19 cellular contexts compared by ENCODE assay signal in the genomic region with DNA sequence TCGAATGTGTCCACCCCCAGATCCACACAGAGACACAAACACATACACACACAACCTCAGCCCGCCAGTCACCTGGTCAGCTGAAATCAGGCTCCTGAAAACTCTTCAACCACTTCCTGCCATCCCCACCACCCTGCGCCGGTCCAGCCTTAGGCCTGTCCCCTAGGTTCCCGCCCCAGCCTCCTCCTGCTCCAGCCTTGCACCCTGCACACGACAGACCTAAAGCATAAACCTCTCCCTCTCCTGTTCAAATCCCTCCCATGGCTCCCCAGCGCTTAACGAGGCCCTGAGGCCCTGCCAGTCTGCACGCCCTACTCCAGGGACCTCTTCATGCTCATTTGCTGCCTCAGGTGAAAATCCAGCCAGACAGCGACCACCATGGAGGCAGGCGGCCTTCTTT. TPM values are rescaled to one million over a fixed set of nuclear protein-coding genes. Genes with fewer than 3 reads are reported as not detected.
DNase-seq lines count a peak whose midpoint lies in the region; ATAC-seq and TF ChIP-seq lines count a peak whose summit lies in the region.
"Had no signal": no experiment of that assay in that cellular context is flagged by ENCODE, and none has a peak within 500 bp of the region (broad histone marks: within the 10 kb centered on the region; RNA-seq: fewer than 3 reads in every experiment).

No MANE protein-coding gene starts in this region.

- H3K27me3 Mint-ChIP-seq in memory B cell = peaks cover 42% of the 10 kb centered on the region

- no peaks in the 10 kb centered on the region for H3K27me3 ChIP-seq in Panc1 (ENCODE audit: control insufficient read depth, insufficient read depth, low read length)
- H3K27me3 ChIP-seq: pancreas had no signal

- POLR2A ChIA-PET in Panc1 (lab: Charles Lee) = interaction anchor here (0.6 kb wide), 1 partner anchor 94 kb away, joined by 9 read pairs; no protein-coding TSS in a partner anchor

- no peak overlapping the region for H3K4me3 ChIP-seq in Panc1 (ENCODE audit: low read depth in 2 of 2, low read length in 2 of 2)

- H3K9me3 ChIP-seq in Panc1 (ENCODE audit: control insufficient read depth, insufficient read depth, low read depth, low read length) = no peaks in the 10 kb centered on the region
- H3K9me3 ChIP-seq: pancreas had no signal

- TF ChIP-seq CTCF in Panc1 (IDR thresholded peaks at IDR 0.05) = no peak

- peaks cover 20% of the 10 kb centered on the region for H3K4me1 Mint-ChIP-seq in memory B cell

- peaks cover 1% of the 10 kb centered on the region for H3K9me3 Mint-ChIP-seq in memory B cell
- H3K9me3 Mint-ChIP-seq: activated naive CD4-positive, alpha-beta T cell treated with anti-CD3 and anti-CD28 coated beads for 36 hours; dendritic cell treated with granulocyte-macrophage colony-stimulating factor and Interleukin-4, amounts not matched to agents 40 ng/mL and 50 ng/mL, for 4 days had no signal

- H3K27ac Mint-ChIP-seq in memory B cell = peak overlapping the region; percentile 17
- H3K27ac Mint-ChIP-seq: activated CD8-positive, alpha-beta T cell treated with anti-CD3 and anti-CD28 coated beads, Interleukin-2, amount 10 ng/mL, durations not matched to agents 7 days and 5 days; activated naive CD4-positive, alpha-beta T cell treated with anti-CD3 and anti-CD28 coated beads for 36 hours; dendritic cell treated with granulocyte-macrophage colony-stimulating factor and Interleukin-4, amounts not matched to agents 40 ng/mL and 50 ng/mL, for 4 days had no signal

- H3K36me3 ChIP-seq in Panc1 (ENCODE audit: control insufficient read depth, insufficient read depth, low read length) = no peaks in the 10 kb centered on the region
- H3K36me3 ChIP-seq: cardiac muscle cell, pancreas had no signal

- in situ Hi-C loops in Panc1 (cut with HindIII; ENCODE audit: low pct_unique_long_range_greater_than_20kb, low sequenced_read_pairs) = no loop called here

- CTCF ChIA-PET in Panc1 (lab: Charles Lee) = no interaction called here

- 0 out of 2 replicates have a peak, but pooled peaks have one; percentile 41 for ATAC-seq in Panc1
- no peak for ATAC-seq in memory B cell (ENCODE audit: low read depth)
- ATAC-seq in GM18909 (IDR thresholded peaks at IDR 0.05; ENCODE audit: poor library complexity, unreplicated experiment) = no peak

- DNase-seq in stimulated activated CD4-positive, alpha-beta T cell treated with anti-CD3 and anti-CD28 coated beads, Interleukin-15, amount 100 ng/mL, for 24 hours = peak; percentile 6
- DNase-seq in stimulated activated CD4-positive, alpha-beta T cell treated with anti-CD3 and anti-CD28 coated beads, Interleukin-1b, Interleukin-23, amount 100 ng/mL, for 48 hours = no peak
- DNase-seq in Panc1 (ENCODE audit: low read depth, low spot score) = no peak
- DNase-seq in memory B cell (ENCODE audit: low spot score in 2 of 2) = no peak
- no peak for DNase-seq in NCI-H146 (lab: John Stamatoyannopoulos, UW)
- no peak for DNase-seq in caudate nucleus (lab: John Stamatoyannopoulos, UW)
- no peak for DNase-seq in substantia nigra (lab: John Stamatoyannopoulos, UW)

- H3K36me3 Mint-ChIP-seq in memory B cell = no peaks in the 10 kb centered on the region

- no TSS peak for BruUV-seq in Panc1 (replicated peaks; lab: Mats Ljungman, UMichigan)

- H3K4me1 ChIP-seq in Panc1 (ENCODE audit: control insufficient read depth, insufficient read depth, low read length) = no peaks in the 10 kb centered on the region; the same call in 1 of the 2 replicates

- intact Hi-C loops in Panc1 (cut with micrococcal nuclease; ENCODE audit: unreplicated experiment) = no loop called here

- H3K27ac ChIP-seq in Panc1 (ENCODE audit: low read length) (no peak overlapping the region), caudate nucleus (ENCODE audit: low read depth, low read length) (no peak overlapping the region), substantia nigra (ENCODE audit: low read depth, low read length, poor library complexity, severe bottlenecking) (no peak overlapping the region)
- H3K27ac ChIP-seq: cardiac muscle cell, HL-60, pancreas had no signal

- H3K4me3 Mint-ChIP-seq in memory B cell = no peak overlapping the region
- H3K4me3 Mint-ChIP-seq: activated CD8-positive, alpha-beta T cell treated with anti-CD3 and anti-CD28 coated beads, Interleukin-2, amount 10 ng/mL, durations not matched to agents 7 days and 5 days; activated naive CD4-positive, alpha-beta T cell treated with anti-CD3 and anti-CD28 coated beads for 36 hours; dendritic cell treated with granulocyte-macrophage colony-stimulating factor and Interleukin-4, amounts not matched to agents 40 ng/mL and 50 ng/mL, for 4 days had no signal

RNA-seq across cellular contexts. Expression of a gene that starts 7.1 kb away (rescaled TPM):
- total RNA-seq in Panc1 (2021; ENCODE audit: unreplicated experiment) = not detected
- not detected for polyA plus RNA-seq in Panc1 (2012; ENCODE audit: insufficient read length)
- total RNA-seq: CD4-positive, CD25-positive, alpha-beta regulatory T cell had no signal

RNA-seq across cellular contexts. Expression of a gene that starts 17.2 kb away (rescaled TPM):
- total RNA-seq in Panc1 (2021; ENCODE audit: unreplicated experiment) = not detected
- not detected for polyA plus RNA-seq in Panc1 (2012; ENCODE audit: insufficient read length)
- total RNA-seq: activated CD8-positive, alpha-beta T cell treated with anti-CD3 and anti-CD28 coated beads, Interleukin-2, amount 10 ng/mL, durations not matched to agents 7 days and 5 days; CD4-positive, CD25-positive, alpha-beta regulatory T cell had no signal

RNA-seq across cellular contexts. Expression of a gene that starts 59.8 kb away (rescaled TPM):
- total RNA-seq in Panc1 (2021; ENCODE audit: unreplicated experiment) = not detected
- polyA plus RNA-seq in Panc1 (2012; ENCODE audit: insufficient read length) = not detected
- total RNA-seq: activated naive CD4-positive, alpha-beta T cell treated with anti-CD3 and anti-CD28 coated beads for 36 hours; CD4-positive, CD25-positive, alpha-beta regulatory T cell; glomerular endothelial cell; sciatic nerve; subcutaneous adipose tissue had no signal
- polyA plus RNA-seq: CD4-positive, CD25-positive, alpha-beta regulatory T cell; mammary epithelial cell had no signal
